Comparison of ENCODE assay signal across 13 cellular contexts in the genomic region with DNA sequence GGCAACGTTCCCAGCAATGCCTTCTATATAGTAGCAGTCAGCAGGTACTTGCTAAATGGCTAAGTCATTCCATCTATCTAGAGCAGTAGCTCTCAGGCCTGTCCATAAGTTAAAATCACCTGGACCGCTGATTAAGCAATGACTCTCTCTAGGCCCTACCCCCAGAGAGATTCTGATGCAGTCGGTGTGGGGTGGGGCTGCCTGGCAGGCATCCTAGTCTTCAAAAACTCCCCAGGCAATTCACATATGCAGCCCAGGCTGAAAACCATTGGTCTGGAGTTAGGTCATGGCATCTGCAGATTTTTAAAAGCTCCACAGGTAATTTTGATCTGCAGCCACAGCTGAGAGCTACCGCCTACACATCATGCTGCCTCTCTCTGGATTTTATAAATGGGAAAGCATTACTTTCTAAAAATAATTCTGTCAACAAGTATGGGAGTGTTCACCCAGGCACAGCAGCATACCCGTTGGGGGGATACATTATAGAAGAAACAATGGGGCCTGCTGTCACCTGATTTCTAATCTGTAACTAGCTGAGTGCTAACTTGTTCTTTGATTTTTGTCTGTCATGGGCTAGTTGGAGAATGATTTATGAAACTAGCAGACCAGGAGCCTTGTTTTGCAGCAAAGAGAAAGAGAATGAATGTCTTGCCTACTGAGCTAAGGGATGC. TPM values are rescaled to one million over a fixed set of nuclear protein-coding genes. Genes with fewer than 3 reads are reported as not detected.
DNase-seq lines count a peak whose midpoint lies in the region; ATAC-seq and TF ChIP-seq lines count a peak whose summit lies in the region.
"Had no signal": no experiment of that assay in that cellular context is flagged by ENCODE, and none has a peak within 500 bp of the region (broad histone marks: within the 10 kb centered on the region; RNA-seq: fewer than 3 reads in every experiment).

No MANE protein-coding gene starts in this region.

- H3K9ac ChIP-seq in neural cell (ENCODE audit: low read length) (peak overlapping the region; percentile 96), colonic mucosa (ENCODE audit: low read depth in 2 of 2, low read length in 2 of 2) (no peak overlapping the region)

- H3K27me3 Mint-ChIP-seq in GM23338 (ENCODE audit: insufficient read depth, low read depth, poor library complexity), result peaks cover 6% of the 10 kb centered on the region
- H3K27me3 Mint-ChIP-seq: activated naive CD4-positive, alpha-beta T cell treated with anti-CD3 and anti-CD28 coated beads, Interleukin-2, amount 10 ng/mL, durations not matched to agents 7 days and 5 days had no signal

- H4K20me1 ChIP-seq in GM23338 (replicated peaks; ENCODE audit: insufficient read depth) (no peaks in the 10 kb centered on the region), neural cell (ENCODE audit: insufficient read depth) (no peaks in the 10 kb centered on the region)

- H3K9me3 ChIP-seq in neural cell (ENCODE audit: low read length) (peaks cover 11% of the 10 kb centered on the region), colonic mucosa (no peaks in the 10 kb centered on the region), vagina (no peaks in the 10 kb centered on the region)

- H3K27ac Mint-ChIP-seq in GM23338, result peak overlapping the region; percentile 17; the same call in 1 of the 2 replicates
- H3K27ac Mint-ChIP-seq: activated CD4-positive, alpha-beta T cell treated with anti-CD3 and anti-CD28 coated beads, Interleukin-2, amount 10 ng/mL, durations not matched to agents 7 days and 5 days; activated naive CD4-positive, alpha-beta T cell treated with anti-CD3 and anti-CD28 coated beads, Interleukin-2, amount 10 ng/mL, durations not matched to agents 7 days and 5 days; naive B cell had no signal

- H3K79me2 ChIP-seq in GM23338 (replicated peaks; ENCODE audit: insufficient read depth) (no peaks in the 10 kb centered on the region), neural cell (replicated peaks; ENCODE audit: insufficient read depth, low read length) (no peaks in the 10 kb centered on the region)

- TF ChIP-seq CTCF in GM23338 (conservative IDR thresholded peaks at IDR 0.05; ENCODE audit: low read depth in 2 of 2) (no peak), neural cell (IDR thresholded peaks at IDR 0.05; ENCODE audit: poor library complexity, severe bottlenecking) (no peak), colonic mucosa (IDR thresholded peaks at IDR 0.05) (no peak), vagina (IDR thresholded peaks at IDR 0.05) (no peak)

- no peak for TF ChIP-seq RAD21 in neural cell (conservative IDR thresholded peaks at IDR 0.05)

- peaks cover 10% of the 10 kb centered on the region; the same call in 2 of the 3 replicates for H3K9me3 Mint-ChIP-seq in GM23338

- H3K4me2 ChIP-seq in GM23338 (peak overlapping the region; percentile 70), neural cell (ENCODE audit: low read length) (peak overlapping the region; percentile 60)

- H3K27ac ChIP-seq in GM23338 (ENCODE audit: low read depth) (no peak overlapping the region; the same call in 1 of the 2 replicates), epithelial cell of prostate (no peak overlapping the region), neural cell (ENCODE audit: low read length) (peak overlapping the region; percentile 99), colonic mucosa (no peak overlapping the region), vagina (no peak overlapping the region)
- H3K27ac ChIP-seq: SJSA1 had no signal

- H3K4me1 Mint-ChIP-seq in GM23338, result peaks cover 34% of the 10 kb centered on the region
- H3K4me1 Mint-ChIP-seq: activated CD4-positive, alpha-beta T cell treated with anti-CD3 and anti-CD28 coated beads, Interleukin-2, amount 10 ng/mL, durations not matched to agents 7 days and 5 days; activated naive CD4-positive, alpha-beta T cell treated with anti-CD3 and anti-CD28 coated beads, Interleukin-2, amount 10 ng/mL, durations not matched to agents 7 days and 5 days; naive B cell had no signal

- no peak overlapping the region for H3K4me3 Mint-ChIP-seq in GM23338
- H3K4me3 Mint-ChIP-seq: activated CD4-positive, alpha-beta T cell treated with anti-CD3 and anti-CD28 coated beads, Interleukin-2, amount 10 ng/mL, durations not matched to agents 7 days and 5 days; activated naive CD4-positive, alpha-beta T cell treated with anti-CD3 and anti-CD28 coated beads, Interleukin-2, amount 10 ng/mL, durations not matched to agents 7 days and 5 days; naive B cell had no signal

- H3K27me3 ChIP-seq in GM23338 (ENCODE audit: insufficient read depth) (no peaks in the 10 kb centered on the region), neural cell (ENCODE audit: insufficient read depth, low read depth, low read length) (no peaks in the 10 kb centered on the region), colonic mucosa (no peaks in the 10 kb centered on the region), vagina (no peaks in the 10 kb centered on the region)
- H3K27me3 ChIP-seq: SJSA1 had no signal

- H3F3A ChIP-seq in GM23338 (replicated peaks; ENCODE audit: low read depth) (no peaks in the 10 kb centered on the region), neural cell (ENCODE audit: insufficient read depth, low read length, poor library complexity, severe bottlenecking) (peaks cover 3% of the 10 kb centered on the region)

- peaks cover 23% of the 10 kb centered on the region for H3K4me1 ChIP-seq in GM23338 (ENCODE audit: insufficient read depth)
- no peaks in the 10 kb centered on the region for H3K4me1 ChIP-seq in colonic mucosa
- no peaks in the 10 kb centered on the region for H3K4me1 ChIP-seq in vagina

- no peak overlapping the region for H3K4me3 ChIP-seq in GM23338
- H3K4me3 ChIP-seq in neural cell (ENCODE audit: low read length), result peak overlapping the region; percentile 68
- no peak overlapping the region for H3K4me3 ChIP-seq in colonic mucosa
- no peak overlapping the region for H3K4me3 ChIP-seq in vagina
- H3K4me3 ChIP-seq: SJSA1 had no signal

- no peaks in the 10 kb centered on the region for H3K36me3 Mint-ChIP-seq in GM23338 (ENCODE audit: low read depth)
- H3K36me3 Mint-ChIP-seq: activated naive CD4-positive, alpha-beta T cell treated with anti-CD3 and anti-CD28 coated beads, Interleukin-2, amount 10 ng/mL, durations not matched to agents 7 days and 5 days had no signal

- intact Hi-C loops in colonic mucosa (cut with DNase I) (no loop called here), vagina (cut with DNase I) (no loop called here)

- peak; percentile 5; the same call in 1 of the 3 replicates for ATAC-seq in GM23338

- peak overlapping the region; percentile 70 for H2AFZ ChIP-seq in GM23338
- peak overlapping the region; percentile 2 for H2AFZ ChIP-seq in neural cell (ENCODE audit: low read depth, low read length)

- TF ChIP-seq POLR2A in vagina (IDR thresholded peaks at IDR 0.05), result no peak

- DNase-seq in GM23338 (ENCODE audit: low spot score) (peak; percentile 27), NCI-H69 (lab: John Stamatoyannopoulos, UW) (peak; percentile 98), epithelial cell of prostate (ENCODE audit: low read depth, low spot score) (peak; percentile 22), mesenteric fat pad (ENCODE audit: low spot score) (no peak), colonic mucosa (no peak), T-helper 9 cell (no peak), vagina (ENCODE audit: extremely low spot score in 2 of 2) (no peak)
- DNase-seq: activated CD4-positive, alpha-beta T cell treated with anti-CD3 and anti-CD28 coated beads, Interleukin-2, amount 10 ng/mL, durations not matched to agents 7 days and 5 days; activated naive CD4-positive, alpha-beta T cell treated with anti-CD3 and anti-CD28 coated beads, Interleukin-2, amount 10 ng/mL, durations not matched to agents 7 days and 5 days; naive B cell; stimulated activated naive CD4-positive, alpha-beta T cell had no signal

- H3K36me3 ChIP-seq in GM23338 (ENCODE audit: insufficient read depth), result no peaks in the 10 kb centered on the region; the same call in 1 of the 2 replicates
- H3K36me3 ChIP-seq in neural cell (ENCODE audit: insufficient read depth, low read length), result no peaks in the 10 kb centered on the region
- H3K36me3 ChIP-seq in colonic mucosa, result no peaks in the 10 kb centered on the region
- no peaks in the 10 kb centered on the region for H3K36me3 ChIP-seq in vagina
- H3K36me3 ChIP-seq: SJSA1 had no signal

- H3K9me2 ChIP-seq in GM23338 (ENCODE audit: insufficient read depth), result no peaks in the 10 kb centered on the region
- no peaks in the 10 kb centered on the region for H3K9me2 ChIP-seq in neural cell (ENCODE audit: insufficient read depth, low read length)

- peak; percentile 12 for TF ChIP-seq EP300 in neural cell (conservative IDR thresholded peaks at IDR 0.05; ENCODE audit: poor library complexity, severe bottlenecking)

TF ChIP-seq in GM23338, 12 proteins besides CTCF, POLR2A, EP300 and RAD21 (continues in another document):
- TF ChIP-seq JUNB (IDR thresholded peaks at IDR 0.05; ENCODE audit: unreplicated experiment) (no peak), NANOG (IDR thresholded peaks at IDR 0.05; ENCODE audit: borderline replicate concordance) (no peak), CREB1 (CRISPR knock-in tag; IDR thresholded peaks at IDR 0.05; ENCODE audit: low read depth) (no peak)

TF ChIP-seq in neural cell, 6 proteins besides CTCF, POLR2A, EP300 and RAD21 (continues in another document):
- TF ChIP-seq POLR2AphosphoS5 (IDR thresholded peaks at IDR 0.05), result peak; percentile 29

RNA-seq across cellular contexts. Expression of a gene that starts 44.1 kb away (rescaled TPM):
- 8.2 and 9.1 TPM in 2 replicates for total RNA-seq in GM23338 (2014; rRNA removed; shearing (Covaris generic))
- polyA plus RNA-seq in GM23338 (2016; fragmentation: Nextera tagmentation; extraction: Ambion mirVana), result 3.9 and 4.8 TPM in 2 replicates
- 23.6 and 28.2 TPM in 2 replicates for polyA plus RNA-seq in neural cell
- polyA minus RNA-seq in neural cell, result 103 and 128 TPM in 2 replicates
- total RNA-seq in mesenteric fat pad, result 36.0 TPM
- total RNA-seq in colonic mucosa, result 10 to 100 TPM; 24.5 to 41.9 TPM
- 43.2 TPM for total RNA-seq in vagina

Comparison
In these comparisons a context has a peak if more than half of its experiments do, and no peak if none do; other contexts are left out.
1. DNase-seq: peak in GM23338 (single experiment), NCI-H69 (single experiment) and epithelial cell of prostate (single experiment); none in mesenteric fat pad (single experiment), colonic mucosa (single experiment), T-helper 9 cell (single experiment) and vagina (0 of 2).